21 cellular contexts compared by ENCODE assay signal in genomic region chr11:15309296-15309695, GRCh38.
"Had no signal": no experiment of that assay in that cellular context is flagged by ENCODE, and none has a peak within 500 bp of the region (broad histone marks: within the 10 kb centered on the region; RNA-seq: fewer than 3 reads in every experiment).

No MANE protein-coding gene starts in this region.

- H3K4me1 Mint-ChIP-seq: stimulated activated naive B cell treated with anti-CD40 and anti-IgM and Interleukin-4, amounts not matched to agents 10 μg/mL and 1 μg/mL and 100 μg/mL, for 72 hours; T-cell had no signal

- H3K27ac Mint-ChIP-seq: activated CD8-positive, alpha-beta T cell treated with anti-CD3 and anti-CD28 coated beads, Interleukin-2, amount 10 ng/mL, durations not matched to agents 7 days and 5 days; activated naive CD8-positive, alpha-beta T cell; naive thymus-derived CD8-positive, alpha-beta T cell; stimulated activated naive B cell treated with anti-CD40 and anti-IgM and Interleukin-4, amounts not matched to agents 10 μg/mL and 1 μg/mL and 100 μg/mL, for 72 hours; T-cell; WTC11 had no signal

- H3K4me3 Mint-ChIP-seq: activated CD8-positive, alpha-beta T cell treated with anti-CD3 and anti-CD28 coated beads, Interleukin-2, amount 10 ng/mL, durations not matched to agents 7 days and 5 days; activated naive CD8-positive, alpha-beta T cell; naive thymus-derived CD8-positive, alpha-beta T cell; stimulated activated naive B cell treated with anti-CD40 and anti-IgM and Interleukin-4, amounts not matched to agents 10 μg/mL and 1 μg/mL and 100 μg/mL, for 72 hours; T-cell; WTC11 had no signal

- H3K9me3 ChIP-seq: neutrophil, thyroid gland had no signal

- H3K36me3 Mint-ChIP-seq: activated naive CD8-positive, alpha-beta T cell; stimulated activated naive B cell treated with anti-CD40 and anti-IgM and Interleukin-4, amounts not matched to agents 10 μg/mL and 1 μg/mL and 100 μg/mL, for 72 hours; T-cell had no signal

- H3K4me1 ChIP-seq: thyroid gland had no signal

- H3K27me3 ChIP-seq: brain microvascular endothelial cell, neutrophil, thyroid gland had no signal

- H3K27me3 Mint-ChIP-seq: T-cell had no signal

- DNase-seq: activated CD4-positive, alpha-beta T cell treated with anti-CD3 and anti-CD28 coated beads for 4 hours; activated CD8-positive, alpha-beta memory T cell treated with anti-CD3 and anti-CD28 coated beads, Interleukin-2, amount 50 U/mL, for 4 hours; activated CD8-positive, alpha-beta T cell treated with anti-CD3 and anti-CD28 coated beads, Interleukin-2, amount 10 ng/mL, durations not matched to agents 7 days and 5 days; activated effector memory CD4-positive, alpha-beta T cell treated with anti-CD3 and anti-CD28 coated beads, Interleukin-2, amount 50 U/mL, for 16 hours; activated T-cell treated with anti-CD3 and anti-CD28 coated beads, Interleukin-2, amount 50 U/mL, for 48 hours; brain microvascular endothelial cell; cerebellar nuclear complex; effector CD8-positive, alpha-beta T cell; left colon; naive thymus-derived CD8-positive, alpha-beta T cell; posterior cingulate gyrus; stimulated activated CD4-positive, alpha-beta T cell treated with anti-CD3 and anti-CD28 coated beads, Interleukin-15, amount 100 ng/mL, for 24 hours; stimulated activated CD4-positive, alpha-beta T cell treated with anti-CD3 and anti-CD28 coated beads, Interleukin-4, amount 100 ng/mL, for 1 hour; stimulated activated naive B cell treated with anti-CD40 and anti-IgM and Interleukin-4, amounts not matched to agents 10 μg/mL and 1 μg/mL and 100 μg/mL, for 72 hours; T-cell; T1000; thyroid gland had no signal

- H3K36me3 ChIP-seq: brain microvascular endothelial cell, neutrophil, thyroid gland had no signal

- H3K4me3 ChIP-seq: lung, thyroid gland had no signal

- H3K27ac ChIP-seq: brain microvascular endothelial cell, neutrophil, thyroid gland had no signal
